ENCODE assay signal across 1 cellular context in the genomic region with DNA sequence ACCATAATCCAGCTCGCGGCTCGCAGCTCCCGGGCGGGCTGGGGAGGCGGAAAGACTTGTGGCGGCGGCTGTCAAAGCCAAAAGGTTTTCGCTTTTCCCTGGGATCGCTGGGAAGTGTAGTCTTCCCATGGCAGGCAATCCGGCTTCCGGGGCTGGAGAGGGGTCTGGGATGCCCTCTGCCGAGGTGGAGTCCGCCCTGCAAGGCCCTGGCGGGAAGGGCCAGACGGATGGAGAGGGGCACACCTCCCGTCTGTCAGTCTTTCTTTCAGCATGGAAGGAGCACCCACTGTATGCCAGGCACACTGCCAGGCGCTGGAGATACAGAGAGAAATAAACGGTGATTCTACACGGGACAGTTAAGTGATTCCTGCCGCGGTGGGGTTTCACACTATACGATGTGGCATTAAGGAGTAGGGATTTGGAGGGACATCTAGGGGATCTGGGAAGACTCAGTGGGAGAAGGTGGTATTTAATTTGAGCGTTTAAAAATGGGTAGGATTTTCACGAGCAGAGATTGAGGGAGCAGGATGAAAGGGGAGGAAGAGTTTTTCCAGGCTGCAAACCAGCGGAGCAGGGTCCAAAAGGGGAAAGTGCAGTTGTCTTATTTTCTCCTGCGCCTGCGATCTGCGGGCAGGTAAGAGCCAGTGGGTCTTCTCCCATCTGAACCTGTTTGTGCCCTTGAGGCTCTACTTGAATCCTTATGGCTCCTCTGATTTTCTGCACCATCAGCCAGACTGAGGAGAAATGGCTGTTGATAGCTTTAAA.
TF ChIP-seq lines count a peak whose summit lies in the region.

A gene (minus strand): TSS at position 60 of the 765 bp plus-strand sequence. CDS start 461 bp downstream, outside the sequence.

TF ChIP-seq in HepG2, 621 proteins besides CTCF, POLR2A, EP300 and RAD21 (continued from another document and continues in another):
- TF ChIP-seq ZFP36 (IDR thresholded peaks at IDR 0.05; ENCODE audit: borderline replicate concordance, low read depth, low read length, partially characterized antibody) (no peak), NR2F6 (IDR thresholded peaks at IDR 0.05) (no peak), NR2F6 (CRISPR knock-in tag; IDR thresholded peaks at IDR 0.05) (peak; percentile 38; the same call in 1 of the 2 replicates), ELF4 (CRISPR knock-in tag; IDR thresholded peaks at IDR 0.05; ENCODE audit: borderline replicate concordance) (no peak), ZKSCAN8 (CRISPR knock-in tag; IDR thresholded peaks at IDR 0.05; ENCODE audit: borderline replicate concordance) (peak; percentile 99), ZNF317 (CRISPR knock-in tag; IDR thresholded peaks at IDR 0.05) (peak; percentile 66; the same call in 1 of the 2 replicates), KDM5A (IDR thresholded peaks at IDR 0.05; ENCODE audit: borderline replicate concordance, low read length) (peak; percentile 44; the same call in 1 of the 2 replicates), ZBTB7B (CRISPR knock-in tag; IDR thresholded peaks at IDR 0.05) (peak; percentile 65; the same call in 1 of the 2 replicates), ETV5 (CRISPR knock-in tag; IDR thresholded peaks at IDR 0.05; ENCODE audit: borderline replicate concordance) (peak; percentile 75), NAIF1 (CRISPR knock-in tag; IDR thresholded peaks at IDR 0.05; ENCODE audit: borderline replicate concordance) (no peak), ZSCAN9 (CRISPR knock-in tag; IDR thresholded peaks at IDR 0.05; ENCODE audit: borderline replicate concordance) (no peak), ZMYM3 (CRISPR knock-in tag; IDR thresholded peaks at IDR 0.05) (no peak), SOX13 (IDR thresholded peaks at IDR 0.05) (no peak), SOX13 (CRISPR knock-in tag; conservative IDR thresholded peaks at IDR 0.05 in 1 of 2, IDR thresholded peaks at IDR 0.05 in 1 of 2) (peak in 1 of 2 experiments; percentile 28; a peak in 1 of 4 replicates), ARID2 (CRISPR knock-in tag; IDR thresholded peaks at IDR 0.05; ENCODE audit: borderline replicate concordance) (no peak), DMAP1 (CRISPR knock-in tag; IDR thresholded peaks at IDR 0.05) (0 out of 2 replicates have a peak, but pooled peaks have one; percentile 17), ZNF263 (CRISPR knock-in tag; IDR thresholded peaks at IDR 0.05) (0 out of 2 replicates have a peak, but pooled peaks have one; percentile 5), ZNF644 (CRISPR knock-in tag; IDR thresholded peaks at IDR 0.05; ENCODE audit: low read depth) (no peak), DR1 (CRISPR knock-in tag; IDR thresholded peaks at IDR 0.05) (peak; percentile 57; the same call in 1 of the 2 replicates), BRD4 (CRISPR knock-in tag; IDR thresholded peaks at IDR 0.05) (no peak), SALL2 (CRISPR knock-in tag; IDR thresholded peaks at IDR 0.05) (no peak), ZNF24 (IDR thresholded peaks at IDR 0.05) (no peak), FOXA3 (CRISPR knock-in tag; IDR thresholded peaks at IDR 0.05) (peak; percentile 35), EED (CRISPR knock-in tag; IDR thresholded peaks at IDR 0.05) (no peak), HNRNPK (IDR thresholded peaks at IDR 0.05; ENCODE audit: low read depth, low read length, poor library complexity, severe bottlenecking) (no peak), ISL2 (CRISPR knock-in tag; IDR thresholded peaks at IDR 0.05) (no peak), SSRP1 (CRISPR knock-in tag; IDR thresholded peaks at IDR 0.05) (no peak), RXRA (CRISPR knock-in tag; IDR thresholded peaks at IDR 0.05) (peak; percentile 27), KMT2B (CRISPR knock-in tag; IDR thresholded peaks at IDR 0.05) (peak; percentile 85; the same call in 1 of the 2 replicates), ZNF713 (CRISPR knock-in tag; IDR thresholded peaks at IDR 0.05) (0 out of 2 replicates have a peak, but pooled peaks have one; percentile 48), TOPORS (CRISPR knock-in tag; IDR thresholded peaks at IDR 0.05) (no peak; the same call in 1 of the 2 replicates)
- TF ChIP-seq, protein P1, sequence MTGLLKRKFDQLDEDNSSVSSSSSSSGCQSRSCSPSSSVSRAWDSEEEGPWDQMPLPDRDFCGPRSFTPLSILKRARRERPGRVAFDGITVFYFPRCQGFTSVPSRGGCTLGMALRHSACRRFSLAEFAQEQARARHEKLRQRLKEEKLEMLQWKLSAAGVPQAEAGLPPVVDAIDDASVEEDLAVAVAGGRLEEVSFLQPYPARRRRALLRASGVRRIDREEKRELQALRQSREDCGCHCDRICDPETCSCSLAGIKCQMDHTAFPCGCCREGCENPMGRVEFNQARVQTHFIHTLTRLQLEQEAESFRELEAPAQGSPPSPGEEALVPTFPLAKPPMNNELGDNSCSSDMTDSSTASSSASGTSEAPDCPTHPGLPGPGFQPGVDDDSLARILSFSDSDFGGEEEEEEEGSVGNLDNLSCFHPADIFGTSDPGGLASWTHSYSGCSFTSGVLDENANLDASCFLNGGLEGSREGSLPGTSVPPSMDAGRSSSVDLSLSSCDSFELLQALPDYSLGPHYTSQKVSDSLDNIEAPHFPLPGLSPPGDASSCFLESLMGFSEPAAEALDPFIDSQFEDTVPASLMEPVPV (CRISPR knock-in tag; IDR thresholded peaks at IDR 0.05): no peak
- TF ChIP-seq, protein P2, sequence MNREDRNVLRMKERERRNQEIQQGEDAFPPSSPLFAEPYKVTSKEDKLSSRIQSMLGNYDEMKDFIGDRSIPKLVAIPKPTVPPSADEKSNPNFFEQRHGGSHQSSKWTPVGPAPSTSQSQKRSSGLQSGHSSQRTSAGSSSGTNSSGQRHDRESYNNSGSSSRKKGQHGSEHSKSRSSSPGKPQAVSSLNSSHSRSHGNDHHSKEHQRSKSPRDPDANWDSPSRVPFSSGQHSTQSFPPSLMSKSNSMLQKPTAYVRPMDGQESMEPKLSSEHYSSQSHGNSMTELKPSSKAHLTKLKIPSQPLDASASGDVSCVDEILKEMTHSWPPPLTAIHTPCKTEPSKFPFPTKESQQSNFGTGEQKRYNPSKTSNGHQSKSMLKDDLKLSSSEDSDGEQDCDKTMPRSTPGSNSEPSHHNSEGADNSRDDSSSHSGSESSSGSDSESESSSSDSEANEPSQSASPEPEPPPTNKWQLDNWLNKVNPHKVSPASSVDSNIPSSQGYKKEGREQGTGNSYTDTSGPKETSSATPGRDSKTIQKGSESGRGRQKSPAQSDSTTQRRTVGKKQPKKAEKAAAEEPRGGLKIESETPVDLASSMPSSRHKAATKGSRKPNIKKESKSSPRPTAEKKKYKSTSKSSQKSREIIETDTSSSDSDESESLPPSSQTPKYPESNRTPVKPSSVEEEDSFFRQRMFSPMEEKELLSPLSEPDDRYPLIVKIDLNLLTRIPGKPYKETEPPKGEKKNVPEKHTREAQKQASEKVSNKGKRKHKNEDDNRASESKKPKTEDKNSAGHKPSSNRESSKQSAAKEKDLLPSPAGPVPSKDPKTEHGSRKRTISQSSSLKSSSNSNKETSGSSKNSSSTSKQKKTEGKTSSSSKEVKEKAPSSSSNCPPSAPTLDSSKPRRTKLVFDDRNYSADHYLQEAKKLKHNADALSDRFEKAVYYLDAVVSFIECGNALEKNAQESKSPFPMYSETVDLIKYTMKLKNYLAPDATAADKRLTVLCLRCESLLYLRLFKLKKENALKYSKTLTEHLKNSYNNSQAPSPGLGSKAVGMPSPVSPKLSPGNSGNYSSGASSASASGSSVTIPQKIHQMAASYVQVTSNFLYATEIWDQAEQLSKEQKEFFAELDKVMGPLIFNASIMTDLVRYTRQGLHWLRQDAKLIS (CRISPR knock-in tag; IDR thresholded peaks at IDR 0.05): no peak
- TF ChIP-seq, protein P3, sequence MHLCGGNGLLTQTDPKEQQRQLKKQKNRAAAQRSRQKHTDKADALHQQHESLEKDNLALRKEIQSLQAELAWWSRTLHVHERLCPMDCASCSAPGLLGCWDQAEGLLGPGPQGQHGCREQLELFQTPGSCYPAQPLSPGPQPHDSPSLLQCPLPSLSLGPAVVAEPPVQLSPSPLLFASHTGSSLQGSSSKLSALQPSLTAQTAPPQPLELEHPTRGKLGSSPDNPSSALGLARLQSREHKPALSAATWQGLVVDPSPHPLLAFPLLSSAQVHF (CRISPR knock-in tag; IDR thresholded peaks at IDR 0.05): no peak
- TF ChIP-seq, protein P4, sequence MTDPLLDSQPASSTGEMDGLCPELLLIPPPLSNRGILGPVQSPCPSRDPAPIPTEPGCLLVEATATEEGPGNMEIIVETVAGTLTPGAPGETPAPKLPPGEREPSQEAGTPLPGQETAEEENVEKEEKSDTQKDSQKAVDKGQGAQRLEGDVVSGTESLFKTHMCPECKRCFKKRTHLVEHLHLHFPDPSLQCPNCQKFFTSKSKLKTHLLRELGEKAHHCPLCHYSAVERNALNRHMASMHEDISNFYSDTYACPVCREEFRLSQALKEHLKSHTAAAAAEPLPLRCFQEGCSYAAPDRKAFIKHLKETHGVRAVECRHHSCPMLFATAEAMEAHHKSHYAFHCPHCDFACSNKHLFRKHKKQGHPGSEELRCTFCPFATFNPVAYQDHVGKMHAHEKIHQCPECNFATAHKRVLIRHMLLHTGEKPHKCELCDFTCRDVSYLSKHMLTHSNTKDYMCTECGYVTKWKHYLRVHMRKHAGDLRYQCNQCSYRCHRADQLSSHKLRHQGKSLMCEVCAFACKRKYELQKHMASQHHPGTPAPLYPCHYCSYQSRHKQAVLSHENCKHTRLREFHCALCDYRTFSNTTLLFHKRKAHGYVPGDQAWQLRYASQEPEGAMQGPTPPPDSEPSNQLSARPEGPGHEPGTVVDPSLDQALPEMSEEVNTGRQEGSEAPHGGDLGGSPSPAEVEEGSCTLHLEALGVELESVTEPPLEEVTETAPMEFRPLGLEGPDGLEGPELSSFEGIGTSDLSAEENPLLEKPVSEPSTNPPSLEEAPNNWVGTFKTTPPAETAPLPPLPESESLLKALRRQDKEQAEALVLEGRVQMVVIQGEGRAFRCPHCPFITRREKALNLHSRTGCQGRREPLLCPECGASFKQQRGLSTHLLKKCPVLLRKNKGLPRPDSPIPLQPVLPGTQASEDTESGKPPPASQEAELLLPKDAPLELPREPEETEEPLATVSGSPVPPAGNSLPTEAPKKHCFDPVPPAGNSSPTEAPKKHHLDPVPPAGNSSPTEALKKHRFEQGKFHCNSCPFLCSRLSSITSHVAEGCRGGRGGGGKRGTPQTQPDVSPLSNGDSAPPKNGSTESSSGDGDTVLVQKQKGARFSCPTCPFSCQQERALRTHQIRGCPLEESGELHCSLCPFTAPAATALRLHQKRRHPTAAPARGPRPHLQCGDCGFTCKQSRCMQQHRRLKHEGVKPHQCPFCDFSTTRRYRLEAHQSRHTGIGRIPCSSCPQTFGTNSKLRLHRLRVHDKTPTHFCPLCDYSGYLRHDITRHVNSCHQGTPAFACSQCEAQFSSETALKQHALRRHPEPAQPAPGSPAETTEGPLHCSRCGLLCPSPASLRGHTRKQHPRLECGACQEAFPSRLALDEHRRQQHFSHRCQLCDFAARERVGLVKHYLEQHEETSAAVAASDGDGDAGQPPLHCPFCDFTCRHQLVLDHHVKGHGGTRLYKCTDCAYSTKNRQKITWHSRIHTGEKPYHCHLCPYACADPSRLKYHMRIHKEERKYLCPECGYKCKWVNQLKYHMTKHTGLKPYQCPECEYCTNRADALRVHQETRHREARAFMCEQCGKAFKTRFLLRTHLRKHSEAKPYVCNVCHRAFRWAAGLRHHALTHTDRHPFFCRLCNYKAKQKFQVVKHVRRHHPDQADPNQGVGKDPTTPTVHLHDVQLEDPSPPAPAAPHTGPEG (CRISPR knock-in tag; IDR thresholded peaks at IDR 0.05): peak; percentile 35; the same call in 1 of the 2 replicates
- TF ChIP-seq, protein P5, sequence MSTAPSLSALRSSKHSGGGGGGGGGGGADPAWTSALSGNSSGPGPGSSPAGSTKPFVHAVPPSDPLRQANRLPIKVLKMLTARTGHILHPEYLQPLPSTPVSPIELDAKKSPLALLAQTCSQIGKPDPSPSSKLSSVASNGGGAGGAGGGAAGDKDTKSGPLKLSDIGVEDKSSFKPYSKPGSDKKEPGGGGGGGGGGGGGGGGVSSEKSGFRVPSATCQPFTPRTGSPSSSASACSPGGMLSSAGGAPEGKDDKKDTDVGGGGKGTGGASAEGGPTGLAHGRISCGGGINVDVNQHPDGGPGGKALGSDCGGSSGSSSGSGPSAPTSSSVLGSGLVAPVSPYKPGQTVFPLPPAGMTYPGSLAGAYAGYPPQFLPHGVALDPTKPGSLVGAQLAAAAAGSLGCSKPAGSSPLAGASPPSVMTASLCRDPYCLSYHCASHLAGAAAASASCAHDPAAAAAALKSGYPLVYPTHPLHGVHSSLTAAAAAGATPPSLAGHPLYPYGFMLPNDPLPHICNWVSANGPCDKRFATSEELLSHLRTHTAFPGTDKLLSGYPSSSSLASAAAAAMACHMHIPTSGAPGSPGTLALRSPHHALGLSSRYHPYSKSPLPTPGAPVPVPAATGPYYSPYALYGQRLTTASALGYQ (CRISPR knock-in tag; IDR thresholded peaks at IDR 0.05): no peak
- TF ChIP-seq, protein P6, sequence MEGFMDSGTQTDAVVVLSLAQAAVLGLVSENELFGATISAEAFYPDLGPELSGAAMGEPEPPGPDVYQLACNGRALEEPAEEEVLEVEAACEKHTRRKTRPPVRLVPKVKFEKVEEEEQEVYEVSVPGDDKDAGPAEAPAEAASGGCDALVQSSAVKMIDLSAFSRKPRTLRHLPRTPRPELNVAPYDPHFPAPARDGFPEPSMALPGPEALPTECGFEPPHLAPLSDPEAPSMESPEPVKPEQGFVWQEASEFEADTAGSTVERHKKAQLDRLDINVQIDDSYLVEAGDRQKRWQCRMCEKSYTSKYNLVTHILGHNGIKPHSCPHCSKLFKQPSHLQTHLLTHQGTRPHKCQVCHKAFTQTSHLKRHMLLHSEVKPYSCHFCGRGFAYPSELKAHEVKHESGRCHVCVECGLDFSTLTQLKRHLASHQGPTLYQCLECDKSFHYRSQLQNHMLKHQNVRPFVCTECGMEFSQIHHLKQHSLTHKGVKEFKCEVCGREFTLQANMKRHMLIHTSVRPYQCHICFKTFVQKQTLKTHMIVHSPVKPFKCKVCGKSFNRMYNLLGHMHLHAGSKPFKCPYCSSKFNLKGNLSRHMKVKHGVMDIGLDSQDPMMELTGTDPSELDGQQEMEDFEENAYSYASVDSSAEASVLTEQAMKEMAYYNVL (CRISPR knock-in tag; IDR thresholded peaks at IDR 0.05; ENCODE audit: borderline replicate concordance): no peak
- TF ChIP-seq, protein P7, sequence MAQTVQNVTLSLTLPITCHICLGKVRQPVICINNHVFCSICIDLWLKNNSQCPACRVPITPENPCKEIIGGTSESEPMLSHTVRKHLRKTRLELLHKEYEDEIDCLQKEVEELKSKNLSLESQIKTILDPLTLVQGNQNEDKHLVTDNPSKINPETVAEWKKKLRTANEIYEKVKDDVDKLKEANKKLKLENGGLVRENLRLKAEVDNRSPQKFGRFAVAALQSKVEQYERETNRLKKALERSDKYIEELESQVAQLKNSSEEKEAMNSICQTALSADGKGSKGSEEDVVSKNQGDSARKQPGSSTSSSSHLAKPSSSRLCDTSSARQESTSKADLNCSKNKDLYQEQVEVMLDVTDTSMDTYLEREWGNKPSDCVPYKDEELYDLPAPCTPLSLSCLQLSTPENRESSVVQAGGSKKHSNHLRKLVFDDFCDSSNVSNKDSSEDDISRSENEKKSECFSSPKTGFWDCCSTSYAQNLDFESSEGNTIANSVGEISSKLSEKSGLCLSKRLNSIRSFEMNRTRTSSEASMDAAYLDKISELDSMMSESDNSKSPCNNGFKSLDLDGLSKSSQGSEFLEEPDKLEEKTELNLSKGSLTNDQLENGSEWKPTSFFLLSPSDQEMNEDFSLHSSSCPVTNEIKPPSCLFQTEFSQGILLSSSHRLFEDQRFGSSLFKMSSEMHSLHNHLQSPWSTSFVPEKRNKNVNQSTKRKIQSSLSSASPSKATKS (CRISPR knock-in tag; IDR thresholded peaks at IDR 0.05): no peak
- TF ChIP-seq, protein P8, sequence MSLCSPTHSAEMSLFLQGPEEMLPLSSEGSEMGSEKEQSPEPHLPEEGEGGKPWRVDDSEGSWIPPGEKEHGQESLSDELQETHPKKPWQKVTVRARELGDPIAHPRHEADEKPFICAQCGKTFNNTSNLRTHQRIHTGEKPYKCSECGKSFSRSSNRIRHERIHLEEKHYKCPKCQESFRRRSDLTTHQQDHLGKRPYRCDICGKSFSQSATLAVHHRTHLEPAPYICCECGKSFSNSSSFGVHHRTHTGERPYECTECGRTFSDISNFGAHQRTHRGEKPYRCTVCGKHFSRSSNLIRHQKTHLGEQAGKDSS (CRISPR knock-in tag; IDR thresholded peaks at IDR 0.05; ENCODE audit: borderline replicate concordance, low read depth): 0 out of 2 replicates have a peak, but pooled peaks have one; percentile 24
